In the genomic region with DNA sequence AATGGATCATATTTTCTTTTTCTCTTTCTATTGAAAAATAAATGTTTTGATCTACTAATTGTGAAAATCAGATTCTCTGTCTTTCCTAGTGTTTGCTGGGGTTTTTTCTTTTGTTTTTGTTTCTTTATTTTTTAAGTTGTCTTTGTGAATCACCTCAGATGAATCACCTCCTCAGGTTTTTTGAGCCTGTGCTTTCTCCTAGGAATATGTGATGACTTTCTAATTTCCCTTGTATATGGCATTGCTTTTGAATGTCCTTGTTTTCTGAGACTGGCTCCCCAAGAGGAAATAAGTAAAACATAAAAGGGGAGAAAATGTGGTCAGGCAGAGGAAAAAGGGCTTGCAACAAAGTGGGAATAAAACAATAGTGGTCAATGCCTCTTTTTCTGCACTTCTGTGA, we compare ENCODE assay signal across 25 cellular contexts.
"Had no signal": no experiment of that assay in that cellular context is flagged by ENCODE, and none has a peak within 500 bp of the region (broad histone marks: within the 10 kb centered on the region; RNA-seq: fewer than 3 reads in every experiment).

No MANE protein-coding gene starts in this region.

- H3K27me3 ChIP-seq: gastrocnemius medialis, neutrophil, pancreas, right atrium auricular region, suprapubic skin, transverse colon, upper lobe of right lung, uterus had no signal

- H3K4me1 ChIP-seq: gastrocnemius medialis, pancreas, right atrium auricular region, suprapubic skin, transverse colon, upper lobe of right lung, uterus had no signal

- H3K4me1 Mint-ChIP-seq: naive B cell; neural crest cell; stimulated activated naive CD8-positive, alpha-beta T cell treated with anti-CD3 and anti-CD28 coated beads, Interleukin-15, amount 100 ng/mL, for 72 hours had no signal

- H3K27me3 Mint-ChIP-seq: effector memory CD8-positive, alpha-beta T cell; naive B cell; natural killer cell treated with Interleukin-12 subunit alpha and Interleukin-12 subunit beta and Interleukin-15 and Interleukin-18, amount 100 ng/mL, for 72 hours; stimulated activated naive CD8-positive, alpha-beta T cell treated with anti-CD3 and anti-CD28 coated beads, Interleukin-15, amount 100 ng/mL, for 72 hours had no signal

- H3K27ac ChIP-seq: gastrocnemius medialis, neutrophil, pancreas, right atrium auricular region, suprapubic skin, transverse colon, upper lobe of right lung, uterus had no signal

- ATAC-seq: effector memory CD8-positive, alpha-beta T cell; gastrocnemius medialis; left ventricle myocardium superior; mucosa of descending colon; natural killer cell treated with Interleukin-12 subunit alpha and Interleukin-12 subunit beta and Interleukin-15 and Interleukin-18, amount 100 ng/mL, for 72 hours; pancreas; sciatic nerve; stimulated activated naive CD8-positive, alpha-beta T cell treated with anti-CD3 and anti-CD28 coated beads, Interleukin-15, amount 100 ng/mL, for 72 hours; upper lobe of right lung had no signal

- H3K4me3 Mint-ChIP-seq: effector memory CD8-positive, alpha-beta T cell; mesothelial cell of epicardium; naive B cell; natural killer cell treated with Interleukin-12 subunit alpha and Interleukin-12 subunit beta and Interleukin-15 and Interleukin-18, amount 100 ng/mL, for 72 hours; neural crest cell; stimulated activated naive CD8-positive, alpha-beta T cell treated with anti-CD3 and anti-CD28 coated beads, Interleukin-15, amount 100 ng/mL, for 72 hours had no signal

- H3K27ac Mint-ChIP-seq: effector memory CD8-positive, alpha-beta T cell; mesothelial cell of epicardium; naive B cell; natural killer cell treated with Interleukin-12 subunit alpha and Interleukin-12 subunit beta and Interleukin-15 and Interleukin-18, amount 100 ng/mL, for 72 hours; stimulated activated naive CD8-positive, alpha-beta T cell treated with anti-CD3 and anti-CD28 coated beads, Interleukin-15, amount 100 ng/mL, for 72 hours had no signal

- H3K36me3 Mint-ChIP-seq: mesothelial cell of epicardium, naive B cell had no signal

- DNase-seq: cortex of kidney; effector memory CD8-positive, alpha-beta T cell; gastrocnemius medialis; head of caudate nucleus; left ventricle myocardium superior; mesenchymal stem cell; mucosa of descending colon; naive B cell; pancreas; stimulated activated CD4-positive, alpha-beta T cell treated with anti-CD3 and anti-CD28 coated beads, Interleukin-12 subunit alpha, Interleukin-12 subunit beta, amount 100 ng/mL, for 4 hours; stimulated activated CD4-positive, alpha-beta T cell treated with anti-CD3 and anti-CD28 coated beads, Interleukin-1b, Interleukin-23, amount 100 ng/mL, for 48 hours; stimulated activated CD4-positive, alpha-beta T cell treated with anti-CD3 and anti-CD28 coated beads, Interleukin-4, amount 100 ng/mL, for 1 hour; stimulated activated CD8-positive, alpha-beta memory T cell treated with anti-CD3 and anti-CD28 coated beads, Interleukin-4, amount 100 ng/mL, for 48 hours; stimulated activated naive CD4-positive, alpha-beta T cell; stimulated activated naive CD8-positive, alpha-beta T cell treated with anti-CD3 and anti-CD28 coated beads, Interleukin-15, amount 100 ng/mL, for 72 hours; transverse colon; upper lobe of right lung; uterus had no signal
